8 cellular contexts compared by ENCODE assay signal in genomic region chr15:72365844-72366243, GRCh38.
DNase-seq lines count a peak whose midpoint lies in the region; ATAC-seq lines count a peak whose summit lies in the region.

No MANE protein-coding gene starts in this region.

- ATAC-seq in GM18907 (IDR thresholded peaks at IDR 0.05; ENCODE audit: unreplicated experiment) (peak; percentile 85), HG03103 (IDR thresholded peaks at IDR 0.05; ENCODE audit: low read depth, unreplicated experiment) (peak; percentile 85)

- DNase-seq in Ammon's horn (ENCODE audit: low spot score) (peak; percentile 65), UCSD-AML1 (lab: John Stamatoyannopoulos, UW; ENCODE audit: unreplicated experiment) (peak; percentile 48), NCI-H2029 (lab: John Stamatoyannopoulos, UW) (no peak), NCI-H1105 (lab: John Stamatoyannopoulos, UW) (no peak), NCI-H510A treated with DMSO at 0.1 percent for 48 hours (lab: John Stamatoyannopoulos, UW) (no peak)
- no peak for DNase-seq in stimulated activated CD4-positive, alpha-beta T cell treated with anti-CD3 and anti-CD28 coated beads, Interleukin-4, amount 100 ng/mL, for 4 hours

Comparison
In these comparisons a context has a peak if more than half of its experiments do, and no peak if none do; other contexts are left out.
1. DNase-seq: peak in Ammon's horn (single experiment) and UCSD-AML1 (single experiment); none in stimulated activated CD4-positive, alpha-beta T cell treated with anti-CD3 and anti-CD28 coated beads, Interleukin-4, amount 100 ng/mL, for 4 hours (0 of 2), NCI-H2029 (single experiment), NCI-H1105 (single experiment) and NCI-H510A treated with DMSO at 0.1 percent for 48 hours (single experiment).